19 cellular contexts compared by ENCODE assay signal in genomic region chr10:31959461-31960173, GRCh38. TPM values are rescaled to one million over a fixed set of nuclear protein-coding genes. Genes with fewer than 3 reads are reported as not detected.
A peak's percentile ranks its signal among the peaks of the same experiment; 100 is the strongest.
DNase-seq lines count a peak whose midpoint lies in the region; ATAC-seq and TF ChIP-seq lines count a peak whose summit lies in the region.
"Had no signal": no experiment of that assay in that cellular context is flagged by ENCODE, and none has a peak within 500 bp of the region (broad histone marks: within the 10 kb centered on the region; RNA-seq: fewer than 3 reads in every experiment).

No MANE protein-coding gene starts in this region.

- H3K27me3 Mint-ChIP-seq in GM23338 (ENCODE audit: insufficient read depth, low read depth, poor library complexity): no peaks in the 10 kb centered on the region
- H3K27me3 Mint-ChIP-seq: activated naive CD4-positive, alpha-beta T cell treated with anti-CD3 and anti-CD28 coated beads, Interleukin-2, amount 50 U/mL, for 24 hours; central memory CD8-positive, alpha-beta T cell had no signal

- H4K20me1 ChIP-seq in GM23338 (replicated peaks; ENCODE audit: insufficient read depth): no peaks in the 10 kb centered on the region; the same call in 1 of the 2 replicates

- H3K36me3 ChIP-seq in body of pancreas (replicated peaks in 1 of 2; ENCODE audit: insufficient read depth in 1 of 2, low read depth in 2 of 2): no peaks in the 10 kb centered on the region
- H3K36me3 ChIP-seq in spleen: no peaks in the 10 kb centered on the region
- H3K36me3 ChIP-seq in GM23338 (ENCODE audit: insufficient read depth): no peaks in the 10 kb centered on the region
- H3K36me3 ChIP-seq: heart right ventricle, sigmoid colon had no signal

- H3K4me3 Mint-ChIP-seq in GM23338: no peak overlapping the region
- H3K4me3 Mint-ChIP-seq: activated naive CD4-positive, alpha-beta T cell treated with anti-CD3 and anti-CD28 coated beads, Interleukin-2, amount 50 U/mL, for 24 hours; central memory CD8-positive, alpha-beta T cell; nephron had no signal

- H3K36me3 Mint-ChIP-seq in GM23338 (ENCODE audit: low read depth): peaks cover 16% of the 10 kb centered on the region

- ATAC-seq in body of pancreas (peak; percentile 30), GM23338 (no peak), GM21367 (IDR thresholded peaks at IDR 0.05; ENCODE audit: unreplicated experiment) (no peak)

- H3K27me3 ChIP-seq in HL-60 (ENCODE audit: insufficient read depth, poor library complexity, severe bottlenecking) (no peaks in the 10 kb centered on the region), body of pancreas (no peaks in the 10 kb centered on the region), spleen (replicated peaks in 1 of 7) (no peaks in the 10 kb centered on the region), GM23338 (ENCODE audit: insufficient read depth) (no peaks in the 10 kb centered on the region)
- H3K27me3 ChIP-seq: heart right ventricle, sigmoid colon had no signal

- H3K4me3 ChIP-seq in HL-60 (replicated peaks; ENCODE audit: insufficient read depth, low read length) (no peak overlapping the region), body of pancreas (no peak overlapping the region), spleen (no peak overlapping the region), GM23338 (no peak overlapping the region)
- H3K4me3 ChIP-seq: heart right ventricle, sigmoid colon had no signal

- intact Hi-C loops in body of pancreas (cut with DNase I) (loop anchor here (10.0 kb wide), 1 partner anchor 105 kb away; no protein-coding TSS in a partner anchor), spleen (cut with DNase I; ENCODE audit: low total_unique reads) (no loop called here)

- H3F3A ChIP-seq in GM23338 (replicated peaks; ENCODE audit: low read depth): no peaks in the 10 kb centered on the region

- no peak for TF ChIP-seq POLR2A in body of pancreas (IDR thresholded peaks at IDR 0.05)
- no peak for TF ChIP-seq POLR2A in spleen (IDR thresholded peaks at IDR 0.05)

- no peaks in the 10 kb centered on the region for H3K79me2 ChIP-seq in GM23338 (replicated peaks; ENCODE audit: insufficient read depth)

- DNase-seq in HL-60 (ENCODE audit: low read depth in 1 of 2, low spot score in 1 of 2) (peak in 1 of 2 experiments; percentile 49), NOMO-1 (lab: John Stamatoyannopoulos, UW; ENCODE audit: unreplicated experiment in 2 of 2) (peak; percentile 34 to 61), body of pancreas (peak in 3 of 4 donors; percentile 25 to 31 (median 28)), spleen (no peak), GM23338 (ENCODE audit: low spot score) (no peak), NCI-H2081 treated with DMSO at 0.1 percent for 48 hours (lab: John Stamatoyannopoulos, UW) (no peak)
- DNase-seq: activated CD4-positive, alpha-beta T cell treated with anti-CD3 and anti-CD28 coated beads for 48 hours; aorta; heart right ventricle; NCI-H2107; NCI-H526; posterior cingulate gyrus; Right ventricle myocardium superior; sigmoid colon; T-helper 1 cell had no signal

- H3K9me3 ChIP-seq in body of pancreas (no peaks in the 10 kb centered on the region), spleen (peaks cover 0 to 12% (median 7%) of the 10 kb centered on the region in 8 donors)

- H3K9me2 ChIP-seq in GM23338 (ENCODE audit: insufficient read depth): 0 out of 2 replicates have a peak, but pooled peaks cover 2% of the 10 kb centered on the region

- TF ChIP-seq CTCF in HL-60 (IDR thresholded peaks at IDR 0.05; ENCODE audit: insufficient read depth, low read length) (no peak), body of pancreas (IDR thresholded peaks at IDR 0.05) (no peak), spleen (IDR thresholded peaks at IDR 0.05 in 8 of 11, conservative IDR thresholded peaks at IDR 0.05 in 3 of 11) (no peak), GM23338 (conservative IDR thresholded peaks at IDR 0.05; ENCODE audit: low read depth in 2 of 2) (no peak)

- no peak overlapping the region for H3K27ac Mint-ChIP-seq in GM23338
- H3K27ac Mint-ChIP-seq: activated naive CD4-positive, alpha-beta T cell treated with anti-CD3 and anti-CD28 coated beads, Interleukin-2, amount 50 U/mL, for 24 hours; nephron had no signal

- 25 to 58% methylated on average over 3 of the region's 3 CpGs for WGBS in body of pancreas, 2 donors
- WGBS in spleen, 5 donors: 31 to 47% (median 40%) methylated on average over 3 of the region's 3 CpGs

- H3K4me1 Mint-ChIP-seq in GM23338: no peaks in the 10 kb centered on the region; the same call in 2 of the 3 replicates
- H3K4me1 Mint-ChIP-seq: central memory CD8-positive, alpha-beta T cell had no signal

- peak overlapping the region; percentile 10 for H3K27ac ChIP-seq in HL-60 (replicated peaks)
- H3K27ac ChIP-seq in body of pancreas: no peak overlapping the region
- H3K27ac ChIP-seq in spleen: peak overlapping the region; percentile 49 to 80 (median 74)
- no peak overlapping the region for H3K27ac ChIP-seq in GM23338 (ENCODE audit: low read depth)
- H3K27ac ChIP-seq: heart right ventricle, sigmoid colon had no signal

- H3K4me1 ChIP-seq in body of pancreas (peaks cover 24% of the 10 kb centered on the region), spleen (peaks cover 11 to 78% (median 48%) of the 10 kb centered on the region in 6 donors), GM23338 (ENCODE audit: insufficient read depth) (no peaks in the 10 kb centered on the region)
- H3K4me1 ChIP-seq: sigmoid colon had no signal

- peaks cover 19% of the 10 kb centered on the region for H3K9me3 Mint-ChIP-seq in GM23338

- no peak overlapping the region for H2AFZ ChIP-seq in GM23338

- no peak overlapping the region for H3K4me2 ChIP-seq in GM23338

TF ChIP-seq in GM23338, 12 proteins besides CTCF, POLR2A, EP300 and RAD21:
- TF ChIP-seq ZNF331 (CRISPR knock-in tag; IDR thresholded peaks at IDR 0.05; ENCODE audit: low read depth): no peak
- no peak for TF ChIP-seq REST (IDR thresholded peaks at IDR 0.05; ENCODE audit: unreplicated experiment)
- TF ChIP-seq NANOG (IDR thresholded peaks at IDR 0.05; ENCODE audit: borderline replicate concordance): no peak

RNA-seq across cellular contexts. Expression of gene ARHGAP12, which starts 31.0 kb away (rescaled TPM):
- 10 to 100 TPM; 34.3 to 39.4 TPM for total RNA-seq in body of pancreas
- total RNA-seq in spleen: 10 to 100 TPM; 28.5 to 69.7 (median 54.2) TPM
- polyA plus RNA-seq in spleen: 10 to 100 TPM; 20.5 to 38.5 (median 28.5) TPM
- 49.7 and 50.7 TPM in 2 replicates for total RNA-seq in GM23338 (2014; rRNA removed; shearing (Covaris generic))
- 27.5 and 31.7 TPM in 2 replicates for polyA plus RNA-seq in GM23338 (2016; fragmentation: Nextera tagmentation; extraction: Ambion mirVana)

Comparison
In these comparisons a context has a peak if more than half of its experiments do, and no peak if none do; other contexts are left out.
1. DNase-seq: peak in NOMO-1 (2 of 2) and body of pancreas (3 of 4); none in spleen (single experiment), GM23338 (single experiment) and NCI-H2081 treated with DMSO at 0.1 percent for 48 hours (single experiment).
2. H3K27ac ChIP-seq: peak in HL-60 (single experiment) and spleen (8 of 8); none in body of pancreas (0 of 4) and GM23338 (single experiment).